ENCODE assay signal across 32 cellular contexts in the genomic region with DNA sequence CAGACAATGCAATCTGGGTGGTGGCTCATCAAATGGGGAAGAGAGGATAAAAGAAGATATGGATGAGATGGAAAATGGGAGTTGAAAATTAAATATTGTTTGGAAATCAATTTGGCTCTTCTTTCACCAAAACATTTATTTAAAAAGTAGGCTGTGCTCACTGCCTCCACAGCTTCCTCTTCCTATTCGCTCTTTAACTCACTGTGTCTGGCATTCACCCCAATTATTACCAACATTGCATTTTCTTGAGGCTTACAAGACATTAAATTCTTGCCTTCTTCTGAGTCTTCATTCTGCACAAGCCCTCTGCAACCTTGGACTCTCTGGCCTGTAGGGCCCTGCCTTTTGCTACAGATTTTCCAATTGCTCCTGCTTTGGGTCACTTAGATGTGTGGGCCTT.
"Had no signal": no experiment of that assay in that cellular context is flagged by ENCODE, and none has a peak within 500 bp of the region (broad histone marks: within the 10 kb centered on the region; RNA-seq: fewer than 3 reads in every experiment).

No MANE protein-coding gene starts in this region.

- H3K27me3 Mint-ChIP-seq: activated CD4-positive, alpha-beta memory T cell treated with anti-CD3 and anti-CD28 coated beads, Interleukin-2, amount 10 ng/mL, durations not matched to agents 7 days and 5 days; activated naive CD4-positive, alpha-beta T cell treated with anti-CD3 and anti-CD28 coated beads, Interleukin-2, amount 10 ng/mL, durations not matched to agents 7 days and 5 days; activated naive CD8-positive, alpha-beta T cell treated with anti-CD3 and anti-CD28 coated beads, Interleukin-2, amount 10 ng/mL, durations not matched to agents 7 days and 5 days; activated T-cell treated with anti-CD3 and anti-CD28 coated beads, Interleukin-2, amount 50 U/mL, for 24 hours; effector memory CD8-positive, alpha-beta T cell had no signal

- H3K27ac ChIP-seq: ascending aorta, breast epithelium, cardiac muscle cell, coronary artery, esophagus squamous epithelium, VCaP had no signal

- H3K27me3 ChIP-seq: ascending aorta, breast epithelium, cardiac muscle cell, esophagus squamous epithelium had no signal

- H3K4me3 Mint-ChIP-seq: activated CD4-positive, alpha-beta memory T cell treated with anti-CD3 and anti-CD28 coated beads, Interleukin-2, amount 10 ng/mL, durations not matched to agents 7 days and 5 days; activated naive CD4-positive, alpha-beta T cell treated with anti-CD3 and anti-CD28 coated beads, Interleukin-2, amount 10 ng/mL, durations not matched to agents 7 days and 5 days; activated naive CD8-positive, alpha-beta T cell treated with anti-CD3 and anti-CD28 coated beads, Interleukin-2, amount 10 ng/mL, durations not matched to agents 7 days and 5 days; activated T-cell treated with anti-CD3 and anti-CD28 coated beads, Interleukin-2, amount 50 U/mL, for 24 hours; activated T-cell treated with anti-CD3 and anti-CD28 coated beads, Interleukin-2, amount 50 U/mL, for 72 hours; brain; effector memory CD8-positive, alpha-beta T cell; T-helper 17 cell; T-helper 2 cell treated with Interferon-gamma antibody and Interleukin-4, amounts not matched to agents 5 μg/mL and 100 μg/mL, for 36 hours; WTC11 had no signal

- H3K4me1 ChIP-seq: ascending aorta, breast epithelium had no signal

- H3K36me3 ChIP-seq: ascending aorta, breast epithelium, cardiac muscle cell, esophagus squamous epithelium had no signal

- H3K9me3 ChIP-seq: ascending aorta, breast epithelium, esophagus squamous epithelium had no signal

- DNase-seq: activated CD4-positive, alpha-beta memory T cell treated with anti-CD3 and anti-CD28 coated beads, Interleukin-2, amount 10 ng/mL, durations not matched to agents 7 days and 5 days; activated CD4-positive, alpha-beta T cell treated with anti-CD3 and anti-CD28 coated beads for 48 hours; activated CD8-positive, alpha-beta memory T cell treated with anti-CD3 and anti-CD28 coated beads, Interleukin-2, amount 50 U/mL, for 48 hours; activated gamma-delta T cell; activated naive CD4-positive, alpha-beta T cell; activated naive CD4-positive, alpha-beta T cell treated with anti-CD3 and anti-CD28 coated beads, Interleukin-2, amount 10 ng/mL, durations not matched to agents 7 days and 5 days; activated naive CD8-positive, alpha-beta T cell treated with anti-CD3 and anti-CD28 coated beads, Interleukin-2, amount 10 ng/mL, durations not matched to agents 7 days and 5 days; activated T-cell treated with anti-CD3 and anti-CD28 coated beads for 4 hours; activated T-cell treated with anti-CD3 and anti-CD28 coated beads, Interleukin-2, amount 50 U/mL, for 24 hours; activated T-cell treated with anti-CD3 and anti-CD28 coated beads, Interleukin-2, amount 50 U/mL, for 72 hours; central memory CD4-positive, alpha-beta T cell; cerebellar nuclear complex; dermis blood vessel endothelial cell; effector CD4-positive, alpha-beta T cell; effector memory CD8-positive, alpha-beta T cell; esophagus squamous epithelium; foreskin melanocyte; head of caudate nucleus; hippocampal formation; T-helper 1 cell; T-helper 17 cell; T1000 had no signal

- H3K27ac Mint-ChIP-seq: activated CD4-positive, alpha-beta memory T cell treated with anti-CD3 and anti-CD28 coated beads, Interleukin-2, amount 10 ng/mL, durations not matched to agents 7 days and 5 days; activated naive CD4-positive, alpha-beta T cell treated with anti-CD3 and anti-CD28 coated beads, Interleukin-2, amount 10 ng/mL, durations not matched to agents 7 days and 5 days; activated naive CD4-positive, alpha-beta T cell treated with anti-CD3 and anti-CD28 coated beads, Interleukin-2, amount 50 U/mL, for 72 hours; activated naive CD8-positive, alpha-beta T cell treated with anti-CD3 and anti-CD28 coated beads, Interleukin-2, amount 10 ng/mL, durations not matched to agents 7 days and 5 days; activated T-cell treated with anti-CD3 and anti-CD28 coated beads, Interleukin-2, amount 50 U/mL, for 24 hours; activated T-cell treated with anti-CD3 and anti-CD28 coated beads, Interleukin-2, amount 50 U/mL, for 72 hours; brain; T-helper 17 cell; T-helper 2 cell treated with Interferon-gamma antibody and Interleukin-4, amounts not matched to agents 5 μg/mL and 100 μg/mL, for 36 hours; WTC11 had no signal

- H3K9me3 Mint-ChIP-seq: activated CD4-positive, alpha-beta memory T cell treated with anti-CD3 and anti-CD28 coated beads, Interleukin-2, amount 10 ng/mL, durations not matched to agents 7 days and 5 days; activated naive CD4-positive, alpha-beta T cell treated with anti-CD3 and anti-CD28 coated beads, Interleukin-2, amount 10 ng/mL, durations not matched to agents 7 days and 5 days; activated naive CD4-positive, alpha-beta T cell treated with anti-CD3 and anti-CD28 coated beads, Interleukin-2, amount 50 U/mL, for 72 hours; activated naive CD8-positive, alpha-beta T cell treated with anti-CD3 and anti-CD28 coated beads, Interleukin-2, amount 10 ng/mL, durations not matched to agents 7 days and 5 days; activated T-cell treated with anti-CD3 and anti-CD28 coated beads, Interleukin-2, amount 50 U/mL, for 24 hours; brain; effector memory CD8-positive, alpha-beta T cell; T-helper 2 cell treated with Interferon-gamma antibody and Interleukin-4, amounts not matched to agents 5 μg/mL and 100 μg/mL, for 36 hours; WTC11 had no signal

- H3K4me3 ChIP-seq: ascending aorta, breast epithelium, cardiac muscle cell, coronary artery, esophagus squamous epithelium had no signal

- H3K36me3 Mint-ChIP-seq: activated naive CD4-positive, alpha-beta T cell treated with anti-CD3 and anti-CD28 coated beads, Interleukin-2, amount 50 U/mL, for 72 hours had no signal

- ATAC-seq: activated CD4-positive, CD25-positive, alpha-beta regulatory T cell treated with anti-CD3 and anti-CD28 coated beads, Interleukin-2, amount 50 U/mL, for 24 hours; activated naive CD4-positive, alpha-beta T cell treated with anti-CD3 and anti-CD28 coated beads, Interleukin-2, amount 50 U/mL, for 72 hours; activated T-cell treated with anti-CD3 and anti-CD28 coated beads, Interleukin-2, amount 50 U/mL, for 72 hours; effector memory CD8-positive, alpha-beta T cell; T-helper 17 cell; WTC11 had no signal
